In the genomic region with DNA sequence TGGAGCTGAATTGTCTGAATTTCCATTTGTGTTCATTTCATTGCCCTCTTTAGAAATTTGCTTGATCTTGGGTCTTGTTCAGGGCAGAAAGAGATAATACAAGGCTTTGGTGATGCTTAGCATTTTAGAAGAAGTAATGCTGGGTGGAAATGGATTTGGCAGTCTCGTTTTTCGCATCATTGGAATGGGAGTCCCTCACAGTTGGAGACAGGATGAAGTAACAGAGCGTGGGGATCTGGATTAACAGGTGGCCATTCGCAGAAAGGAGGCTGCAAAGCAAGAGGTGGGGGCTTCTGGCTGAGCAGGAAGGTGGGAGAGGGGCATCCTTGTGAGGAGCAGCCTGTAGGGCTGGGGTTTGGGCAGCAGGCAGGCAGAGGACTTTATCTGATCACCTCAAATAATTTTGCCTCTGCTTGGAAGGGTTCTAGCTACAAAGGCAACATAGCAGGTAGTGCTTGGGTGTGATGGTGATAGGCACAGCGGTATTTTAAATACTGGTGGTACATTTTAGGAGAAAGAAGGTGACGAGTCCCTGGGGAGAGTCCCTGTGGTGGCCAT, we compare ENCODE assay signal across 10 cellular contexts. TPM values are rescaled to one million over a fixed set of nuclear protein-coding genes. Genes with fewer than 3 reads are reported as not detected.
DNase-seq lines count a peak whose midpoint lies in the region; ATAC-seq, FAIRE-seq and TF ChIP-seq lines count a peak whose summit lies in the region.
"Had no signal": no experiment of that assay in that cellular context is flagged by ENCODE, and none has a peak within 500 bp of the region (broad histone marks: within the 10 kb centered on the region; RNA-seq: fewer than 3 reads in every experiment).

No MANE protein-coding gene starts in this region.

- intact Hi-C loops in body of pancreas (cut with DNase I) = no loop called here
- intact Hi-C loops in pancreas (cut with DNase I) = loop anchor here in 1 of 3 donors (10.0 kb wide), 1 partner anchor 58 kb away; no protein-coding TSS in a partner anchor
- intact Hi-C loops in tibial artery (cut with DNase I; ENCODE audit: low total_unique reads) = no loop called here

- peak; percentile 89 for FAIRE-seq in GM12892 (lab: Jason Lieb, UNC)
- no peak for FAIRE-seq in pancreas (lab: Jason Lieb, UNC)

- H3K27ac ChIP-seq in MM.1S (ENCODE audit: low read length) (peak overlapping the region; percentile 78), body of pancreas (peak overlapping the region in 2 of 4 donors; percentile 58 to 69), pancreas (peak overlapping the region in 3 of 4 donors; percentile 28 to 65 (median 65)), tibial artery (no peak overlapping the region)

- peak; percentile 46 for ATAC-seq in body of pancreas
- peak in 2 of 4 donors; percentile 17 to 46 for ATAC-seq in pancreas

- H3K9me2 ChIP-seq in MM.1S (replicated peaks; ENCODE audit: insufficient read depth, low read length) = no peaks in the 10 kb centered on the region

- WGBS in body of pancreas, 2 donors = 81 to 89% methylated on average over 6 of the region's 6 CpGs
- WGBS in pancreas, 2 donors = 87 to 97% methylated on average over 6 of the region's 6 CpGs

- H3K27me3 ChIP-seq in MM.1S (replicated peaks; ENCODE audit: insufficient read depth, low read length) (no peaks in the 10 kb centered on the region), body of pancreas (no peaks in the 10 kb centered on the region), pancreas (no peaks in the 10 kb centered on the region), tibial artery (no peaks in the 10 kb centered on the region)

- 0 out of 2 replicates have a peak, but pooled peaks cover 3% of the 10 kb centered on the region for H3K79me2 ChIP-seq in MM.1S (ENCODE audit: low read length)

- DNase-seq in GM12892 (ENCODE audit: insufficient read length) (no peak), MM.1S (no peak), body of pancreas (no peak), pancreas (no peak), tibial artery (no peak), DMS53 (lab: John Stamatoyannopoulos, UW) (no peak), NCI-H446 treated with DMSO at 0.1 percent for 48 hours (lab: John Stamatoyannopoulos, UW) (no peak), DMS53 treated with DMSO at 0.1 percent for 48 hours (lab: John Stamatoyannopoulos, UW; ENCODE audit: unreplicated experiment) (no peak)
- DNase-seq: H7, NCI-H510A treated with DMSO at 0.1 percent for 48 hours had no signal

- H3F3A ChIP-seq in MM.1S (ENCODE audit: insufficient read depth, low read length) = peaks cover 22% of the 10 kb centered on the region

- H3K36me3 ChIP-seq in MM.1S (replicated peaks; ENCODE audit: insufficient read depth, low read length) = no peaks in the 10 kb centered on the region
- no peaks in the 10 kb centered on the region for H3K36me3 ChIP-seq in body of pancreas (replicated peaks in 1 of 2; ENCODE audit: insufficient read depth in 1 of 2, low read depth in 2 of 2)
- no peaks in the 10 kb centered on the region for H3K36me3 ChIP-seq in pancreas
- H3K36me3 ChIP-seq in tibial artery = no peaks in the 10 kb centered on the region

- H3K9ac ChIP-seq in MM.1S (ENCODE audit: low read length) = peak overlapping the region; percentile 47

- peaks cover 36% of the 10 kb centered on the region for H3K4me1 ChIP-seq in MM.1S (ENCODE audit: low read length)
- peaks cover 59% of the 10 kb centered on the region for H3K4me1 ChIP-seq in body of pancreas
- peaks cover 12 to 22% (median 15%) of the 10 kb centered on the region in 3 donors for H3K4me1 ChIP-seq in pancreas
- peaks cover 0 to 28% (median 8%) of the 10 kb centered on the region in 4 donors for H3K4me1 ChIP-seq in tibial artery

- no peaks in the 10 kb centered on the region for H4K20me1 ChIP-seq in MM.1S (ENCODE audit: insufficient read depth, low read length)

- H3K4me3 ChIP-seq in MM.1S (ENCODE audit: low read length) (peak overlapping the region; percentile 42; the same call in 1 of the 2 replicates), body of pancreas (no peak overlapping the region), pancreas (no peak overlapping the region), tibial artery (no peak overlapping the region)

- TF ChIP-seq CTCF in MM.1S (IDR thresholded peaks at IDR 0.05; ENCODE audit: low read length) (no peak), body of pancreas (IDR thresholded peaks at IDR 0.05) (no peak), pancreas (IDR thresholded peaks at IDR 0.05) (no peak), tibial artery (IDR thresholded peaks at IDR 0.05) (no peak)

- peak overlapping the region; percentile 69 for H2AFZ ChIP-seq in MM.1S (ENCODE audit: low read length)

- no peaks in the 10 kb centered on the region for H3K9me3 ChIP-seq in MM.1S (replicated peaks; ENCODE audit: insufficient read depth, low read length)
- no peaks in the 10 kb centered on the region for H3K9me3 ChIP-seq in body of pancreas
- H3K9me3 ChIP-seq in pancreas = no peaks in the 10 kb centered on the region
- H3K9me3 ChIP-seq in tibial artery = no peaks in the 10 kb centered on the region

- peak overlapping the region; percentile 72 for H3K4me2 ChIP-seq in MM.1S (ENCODE audit: low read depth, low read length)

- no peak for TF ChIP-seq POLR2A in GM12892 (IDR thresholded peaks at IDR 0.05; ENCODE audit: low read depth, low read length)
- TF ChIP-seq POLR2A in body of pancreas (IDR thresholded peaks at IDR 0.05) = no peak

RNA-seq across cellular contexts. Expression of gene KSR1, which starts 17.0 kb away (rescaled TPM):
- 37.7 TPM for polyA plus RNA-seq in GM12892 (2012; ENCODE audit: missing spikeins)
- 100 to 1,000 TPM in 1 of 2 donors, 10 to 100 TPM in 1; 99.9 to 142 TPM for total RNA-seq in body of pancreas
- 100 to 1,000 TPM in 4 of 6 donors, 10 to 100 TPM in 2; 68.2 to 134 (median 103) TPM for total RNA-seq in pancreas
- 100 to 1,000 TPM in 1 of 2 donors, 10 to 100 TPM in 1; 98.3 to 139 TPM for polyA plus RNA-seq in pancreas

Comparison
In these comparisons a context has a peak if more than half of its experiments do, and no peak if none do; other contexts are left out.
1. H3K27ac ChIP-seq: peak in MM.1S (single experiment) and pancreas (3 of 4); none in tibial artery (0 of 2).